In genomic region chr2:42640261-42640660, GRCh38 we compare ENCODE assay signal across 25 cellular contexts.
DNase-seq lines count a peak whose midpoint lies in the region; ATAC-seq and TF ChIP-seq lines count a peak whose summit lies in the region.
"Had no signal": no experiment of that assay in that cellular context is flagged by ENCODE, and none has a peak within 500 bp of the region (broad histone marks: within the 10 kb centered on the region; RNA-seq: fewer than 3 reads in every experiment).

No MANE protein-coding gene starts in this region.

- peak overlapping the region; percentile 77 for H3K27ac Mint-ChIP-seq in activated T-cell treated with anti-CD3 and anti-CD28 coated beads, Interleukin-2, amount 50 U/mL, for 72 hours
- H3K27ac Mint-ChIP-seq in chondrocyte (ENCODE audit: unreplicated experiment) = peak overlapping the region; percentile 92
- peak overlapping the region in 8 of 10 donors; percentile 34 to 86 (median 74) for H3K27ac Mint-ChIP-seq in naive thymus-derived CD8-positive, alpha-beta T cell
- H3K27ac Mint-ChIP-seq: CD14-positive monocyte had no signal

- no peak overlapping the region for H2AFZ ChIP-seq in SU-DHL-6 (ENCODE audit: low read depth, low read length, severe bottlenecking)
- H2AFZ ChIP-seq: PC-9 had no signal

- no peaks in the 10 kb centered on the region for H3K27me3 ChIP-seq in SU-DHL-6 (ENCODE audit: low read length)
- H3K27me3 ChIP-seq: BE2C, SJSA1 had no signal

- no peaks in the 10 kb centered on the region for H3K9me3 ChIP-seq in SU-DHL-6 (ENCODE audit: insufficient read depth, low read length)
- H3K9me3 ChIP-seq: BE2C, SJSA1 had no signal

- peak overlapping the region; percentile 63 for H3K27ac ChIP-seq in SU-DHL-6 (ENCODE audit: low read depth, low read length)
- H3K27ac ChIP-seq: 22Rv1, PC-9, SJSA1 had no signal

- no peak for DNase-seq in activated T-cell treated with anti-CD3 and anti-CD28 coated beads, Interleukin-2, amount 50 U/mL, for 72 hours
- no peak for DNase-seq in activated T-cell treated with anti-CD3 and anti-CD28 coated beads for 4 hours
- DNase-seq in chondrocyte (ENCODE audit: low spot score) = no peak
- no peak for DNase-seq in naive thymus-derived CD8-positive, alpha-beta T cell
- DNase-seq in NCI-H146 treated with DMSO at 0.1 percent for 48 hours (lab: John Stamatoyannopoulos, UW; ENCODE audit: unreplicated experiment) = no peak
- DNase-seq: ACHN, BE2C, Calu3, DMS79 treated with DMSO at 0.1 percent for 48 hours, H7, Karpas-422, NCI-H1092 treated with DMSO at 0.1 percent for 48 hours, NCI-H1436 treated with DMSO at 0.1 percent for 48 hours, NCI-H1930, NCI-H2107, NCI-H524, NCI-H774, PC-9, Right ventricle myocardium superior had no signal

- POLR2A ChIA-PET in naive thymus-derived CD8-positive, alpha-beta T cell (lab: Charles Lee) = no interaction called here

- H3K4me3 Mint-ChIP-seq in activated T-cell treated with anti-CD3 and anti-CD28 coated beads, Interleukin-2, amount 50 U/mL, for 72 hours = no peak overlapping the region
- H3K4me3 Mint-ChIP-seq in chondrocyte (ENCODE audit: unreplicated experiment) = no peak overlapping the region
- H3K4me3 Mint-ChIP-seq in naive thymus-derived CD8-positive, alpha-beta T cell = peak overlapping the region in 5 of 10 donors; percentile 14 to 62 (median 29)
- H3K4me3 Mint-ChIP-seq: CD14-positive monocyte had no signal

- TF ChIP-seq CTCF in SU-DHL-6 (IDR thresholded peaks at IDR 0.05; ENCODE audit: insufficient read depth, low read length, poor library complexity, severe bottlenecking) (no peak), chondrocyte (IDR thresholded peaks at IDR 0.05) (no peak)

- H3F3A ChIP-seq in SU-DHL-6 (ENCODE audit: insufficient read depth) = peaks cover 47% of the 10 kb centered on the region

- H3K79me2 ChIP-seq in SU-DHL-6 (ENCODE audit: insufficient read depth, low read length) = peaks cover 45% of the 10 kb centered on the region

- H3K36me3 ChIP-seq in SU-DHL-6 (ENCODE audit: low read length) = peaks cover 18% of the 10 kb centered on the region; the same call in 1 of the 2 replicates
- H3K36me3 ChIP-seq: BE2C had no signal

- H3K4me2 ChIP-seq in SU-DHL-6 (ENCODE audit: low read depth, low read length, poor library complexity, severe bottlenecking) = peak overlapping the region; percentile 87
- H3K4me2 ChIP-seq: PC-9 had no signal

- no peaks in the 10 kb centered on the region for H3K27me3 Mint-ChIP-seq in activated T-cell treated with anti-CD3 and anti-CD28 coated beads, Interleukin-2, amount 50 U/mL, for 72 hours (ENCODE audit: low read depth)
- H3K27me3 Mint-ChIP-seq in chondrocyte (ENCODE audit: low read depth) = no peaks in the 10 kb centered on the region
- no peaks in the 10 kb centered on the region for H3K27me3 Mint-ChIP-seq in naive thymus-derived CD8-positive, alpha-beta T cell

- H3K36me3 Mint-ChIP-seq in activated T-cell treated with anti-CD3 and anti-CD28 coated beads, Interleukin-2, amount 50 U/mL, for 72 hours (ENCODE audit: insufficient read depth in 2 of 2) = peaks cover 3 to 4% of the 10 kb centered on the region in 2 donors
- H3K36me3 Mint-ChIP-seq in chondrocyte (ENCODE audit: low read depth) = peaks cover 8% of the 10 kb centered on the region
- peaks cover 0 to 17% (median 7%) of the 10 kb centered on the region in 3 donors for H3K36me3 Mint-ChIP-seq in naive thymus-derived CD8-positive, alpha-beta T cell

- no peaks in the 10 kb centered on the region for H3K9me3 Mint-ChIP-seq in activated T-cell treated with anti-CD3 and anti-CD28 coated beads, Interleukin-2, amount 50 U/mL, for 72 hours
- no peaks in the 10 kb centered on the region for H3K9me3 Mint-ChIP-seq in chondrocyte (ENCODE audit: low read depth)
- H3K9me3 Mint-ChIP-seq in naive thymus-derived CD8-positive, alpha-beta T cell = no peaks in the 10 kb centered on the region
- H3K9me3 Mint-ChIP-seq: CD14-positive monocyte had no signal

- no peaks in the 10 kb centered on the region for H4K20me1 ChIP-seq in SU-DHL-6 (ENCODE audit: low read depth, low read length)

- H3K9me2 ChIP-seq in SU-DHL-6 (replicated peaks; ENCODE audit: insufficient read depth, low read length) = no peaks in the 10 kb centered on the region

- peak overlapping the region; percentile 42 for H3K9ac ChIP-seq in SU-DHL-6 (ENCODE audit: low read length)

- H3K4me1 Mint-ChIP-seq in activated T-cell treated with anti-CD3 and anti-CD28 coated beads, Interleukin-2, amount 50 U/mL, for 72 hours (ENCODE audit: low read depth) = peaks cover 14% of the 10 kb centered on the region
- H3K4me1 Mint-ChIP-seq in chondrocyte (ENCODE audit: low read depth) = peaks cover 26% of the 10 kb centered on the region
- H3K4me1 Mint-ChIP-seq in naive thymus-derived CD8-positive, alpha-beta T cell = peaks cover 6 to 21% (median 18%) of the 10 kb centered on the region in 4 donors

- ATAC-seq in activated T-cell treated with anti-CD3 and anti-CD28 coated beads, Interleukin-2, amount 50 U/mL, for 72 hours (replicated peaks in 1 of 2) = no peak
- no peak for ATAC-seq in naive thymus-derived CD8-positive, alpha-beta T cell
- no peak for ATAC-seq in GM21737 (IDR thresholded peaks at IDR 0.05; ENCODE audit: unreplicated experiment)
- ATAC-seq in HG03108 (IDR thresholded peaks at IDR 0.05; ENCODE audit: unreplicated experiment) = no peak

- no peak overlapping the region for H3K4me3 ChIP-seq in SU-DHL-6 (ENCODE audit: insufficient read depth, low read length, poor library complexity, severe bottlenecking)
- H3K4me3 ChIP-seq: PC-9, SJSA1 had no signal
